35 cellular contexts compared by ENCODE assay signal in the genomic region with DNA sequence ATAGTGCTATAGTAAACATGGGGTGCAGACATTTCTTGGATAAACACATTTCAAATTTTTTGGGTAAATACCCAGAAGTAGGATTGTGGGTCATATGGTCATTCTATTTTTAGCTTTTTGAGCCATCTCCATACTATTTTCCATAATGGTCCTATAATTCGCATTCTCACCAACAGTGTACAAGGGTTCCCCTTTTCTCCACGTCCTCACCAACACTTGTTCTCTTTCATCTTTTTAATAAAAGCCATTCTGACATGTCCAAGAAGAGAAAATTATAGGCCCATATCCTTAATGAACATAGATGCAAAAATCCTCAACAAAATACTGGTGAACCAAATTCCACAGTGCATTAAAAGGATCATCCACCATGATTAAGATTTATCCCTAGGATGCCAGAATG. TPM values are rescaled to one million over a fixed set of nuclear protein-coding genes. Genes with fewer than 3 reads are reported as not detected.
"Had no signal": no experiment of that assay in that cellular context is flagged by ENCODE, and none has a peak within 500 bp of the region (broad histone marks: within the 10 kb centered on the region; RNA-seq: fewer than 3 reads in every experiment).

No MANE protein-coding gene starts in this region.

- H3K27ac ChIP-seq: adrenal gland, ascending aorta, body of pancreas, brain microvascular endothelial cell, breast epithelium, cardiac muscle cell had no signal

- DNase-seq: activated effector memory CD4-positive, alpha-beta T cell treated with anti-CD3 and anti-CD28 coated beads, Interleukin-2, amount 50 U/mL, for 16 hours; activated effector memory CD4-positive, alpha-beta T cell treated with Interleukin-2 at 50 U/mL for 16 hours; activated gamma-delta T cell; activated gamma-delta T cell treated with Interleukin-2 at 50 U/mL for 16 hours; activated naive CD4-positive, alpha-beta T cell; activated naive CD4-positive, alpha-beta T cell treated with anti-CD3 and anti-CD28 coated beads for 36 hours; activated naive CD4-positive, alpha-beta T cell treated with anti-CD3 and anti-CD28 coated beads, Interleukin-2, amount 10 ng/mL, durations not matched to agents 7 days and 5 days; activated naive CD4-positive, alpha-beta T cell treated with anti-CD3 and anti-CD28 coated beads, Interleukin-2, amount 50 U/mL, for 16 hours; activated naive CD4-positive, alpha-beta T cell treated with Interleukin-2 at 50 U/mL for 16 hours; activated naive CD8-positive, alpha-beta T cell treated with anti-CD3 and anti-CD28 coated beads for 36 hours; activated naive CD8-positive, alpha-beta T cell treated with anti-CD3 and anti-CD28 coated beads, Interleukin-2, amount 10 ng/mL, durations not matched to agents 7 days and 5 days; activated naive CD8-positive, alpha-beta T cell treated with anti-CD3 and anti-CD28 coated beads, Interleukin-2, amount 50 U/mL, for 24 hours; activated T-cell treated with anti-CD3 and anti-CD28 coated beads, Interleukin-2, amount 50 U/mL, for 24 hours; activated T-cell treated with anti-CD3 and anti-CD28 coated beads, Interleukin-2, amount 50 U/mL, for 4 hours; activated T-cell treated with anti-CD3 and anti-CD28 coated beads, Interleukin-2, amount 50 U/mL, for 48 hours; activated T-cell treated with anti-CD3 and anti-CD28 coated beads, Interleukin-2, amount 50 U/mL, for 72 hours; adrenal gland; amniotic stem cell; amygdala; anterior cingulate cortex; aorta; body of pancreas; brain microvascular endothelial cell; caudate nucleus; central memory CD4-positive, alpha-beta T cell; cerebellar nuclear complex had no signal

- H3K36me3 ChIP-seq: adrenal gland, ascending aorta, brain microvascular endothelial cell, breast epithelium, cardiac muscle cell had no signal

- H3K4me3 ChIP-seq: adrenal gland, ascending aorta, body of pancreas, breast epithelium, cardiac muscle cell had no signal

- H3K4me1 ChIP-seq: adrenal gland, ascending aorta, body of pancreas, breast epithelium had no signal

- H3K9me3 ChIP-seq: adrenal gland, ascending aorta, body of pancreas, breast epithelium had no signal

RNA-seq across cellular contexts. Expression of gene STUM, which starts 8.9 kb away (rescaled TPM):
- total RNA-seq: activated naive CD4-positive, alpha-beta T cell treated with anti-CD3 and anti-CD28 coated beads for 36 hours; activated naive CD4-positive, alpha-beta T cell treated with anti-CD3 and anti-CD28 coated beads, Interleukin-2, amount 50 U/mL, for 72 hours; activated naive CD8-positive, alpha-beta T cell treated with anti-CD3 and anti-CD28 coated beads for 36 hours; activated naive CD8-positive, alpha-beta T cell treated with anti-CD3 and anti-CD28 coated beads, Interleukin-2, amount 10 ng/mL, durations not matched to agents 7 days and 5 days; activated T-cell treated with anti-CD3 and anti-CD28 coated beads, Interleukin-2, amount 50 U/mL, for 4 hours; activated T-cell treated with anti-CD3 and anti-CD28 coated beads, Interleukin-2, amount 50 U/mL, for 72 hours; activated T-helper 1 cell treated with anti-CD3 and anti-CD28 coated beads, Interleukin-12 subunit alpha, Interleukin-12 subunit beta, Interleukin-2, Interleukin-4 antibody, amounts not matched to agents 30 ng/mL and 10 ng/mL and 1 ng/mL, durations not matched to agents 14 hours and 24 hours and 36 hours; activated T-helper 17 cell treated with anti-CD3 and anti-CD28 coated beads, Interleukin-2, amount 50 U/mL, for 72 hours; activated T-helper 2 cell treated with anti-CD3 and anti-CD28 coated beads, Interferon-gamma antibody, Interleukin-2, Interleukin-4, amounts not matched to agents 10 μg/mL and 5 μg/mL and 100 μg/mL, durations not matched to agents 14 hours and 24 hours and 36 hours; astrocyte; bronchial epithelial cell had no signal
